Comparison of ENCODE assay signal across 1 cellular context in the genomic region with DNA sequence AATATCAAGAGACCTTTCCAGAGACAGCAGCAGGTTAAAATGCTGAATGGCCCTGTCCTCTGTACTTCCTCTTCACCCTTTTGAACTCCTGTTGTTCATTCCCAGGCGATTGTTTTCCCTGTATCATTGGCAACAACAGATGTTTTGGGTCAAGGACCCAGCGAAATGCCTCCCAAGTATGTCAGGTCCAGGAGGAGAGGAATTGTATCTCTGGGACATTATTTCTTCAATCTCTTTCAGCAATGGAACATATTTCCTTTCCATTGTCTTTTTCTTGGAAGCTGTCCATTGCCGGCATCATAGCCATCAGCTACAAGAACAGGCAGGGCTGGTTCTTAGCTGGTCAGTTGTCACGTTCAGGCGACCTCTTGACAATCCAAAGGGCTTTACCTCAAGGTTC.
TF ChIP-seq lines count a peak whose summit lies in the region.

No MANE protein-coding gene starts in this region.

TF ChIP-seq in SK-N-SH treated with all-trans-retinoic acid at 6 μM for 48 hours, 23 proteins besides CTCF, POLR2A, EP300 and RAD21 (continued from another document):
- TF ChIP-seq TSHZ2 (CRISPR knock-in tag; IDR thresholded peaks at IDR 0.05) = no peak
- TF ChIP-seq RARB (CRISPR knock-in tag; IDR thresholded peaks at IDR 0.05) = no peak
- TF ChIP-seq ZFP30 (CRISPR knock-in tag; IDR thresholded peaks at IDR 0.05) = no peak
- no peak for TF ChIP-seq ARNTL (CRISPR knock-in tag; IDR thresholded peaks at IDR 0.05; ENCODE audit: borderline replicate concordance, low read depth)
- TF ChIP-seq ESRRG (CRISPR knock-in tag; IDR thresholded peaks at IDR 0.05) = no peak
- TF ChIP-seq GLIS3 (CRISPR knock-in tag; IDR thresholded peaks at IDR 0.05) = no peak
